Comparison of ENCODE assay signal across 8 cellular contexts in the genomic region with DNA sequence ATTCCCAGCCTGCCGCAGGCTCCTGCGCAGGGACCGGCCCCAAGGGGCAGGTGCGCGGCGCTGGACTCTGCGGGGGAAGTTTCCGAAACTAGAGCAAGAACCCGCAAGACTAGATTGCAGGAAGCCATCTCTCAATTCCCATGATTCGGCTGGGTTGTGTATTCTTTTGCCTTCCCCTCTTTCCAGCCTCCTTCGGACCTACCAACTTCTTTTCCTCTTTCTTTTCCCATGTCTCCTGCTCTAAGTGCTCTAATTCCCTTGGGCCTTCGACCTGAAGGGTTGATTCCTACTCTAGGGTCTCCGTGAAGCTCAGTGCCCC. TPM values are rescaled to one million over a fixed set of nuclear protein-coding genes. Genes with fewer than 3 reads are reported as not detected.
DNase-seq lines count a peak whose midpoint lies in the region; ATAC-seq and TF ChIP-seq lines count a peak whose summit lies in the region.

No MANE protein-coding gene starts in this region.

- H3K27ac Mint-ChIP-seq in activated naive CD4-positive, alpha-beta T cell treated with anti-CD3 and anti-CD28 coated beads, Interleukin-2, amount 50 U/mL, for 24 hours = no peak overlapping the region
- peak overlapping the region; percentile 96 for H3K27ac Mint-ChIP-seq in mesothelial cell of epicardium

- no peak for DNase-seq in activated naive CD4-positive, alpha-beta T cell (lab: John Stamatoyannopoulos, UW)
- no peak for DNase-seq in cardiac fibroblast (ENCODE audit: low read depth in 2 of 2)
- no peak for DNase-seq in mesothelial cell of epicardium (ENCODE audit: low spot score in 2 of 2, unreplicated experiment in 2 of 2)
- no peak for DNase-seq in upper lobe of right lung
- no peak for DNase-seq in inferior parietal cortex (ENCODE audit: extremely low spot score)
- no peak for DNase-seq in posterior vena cava (ENCODE audit: low spot score)

- intact Hi-C loops in upper lobe of right lung (cut with DNase I) = no loop called here
- intact Hi-C loops in posterior vena cava (cut with DNase I) = no loop called here

- no peaks in the 10 kb centered on the region for H3K36me3 Mint-ChIP-seq in activated naive CD4-positive, alpha-beta T cell treated with anti-CD3 and anti-CD28 coated beads, Interleukin-2, amount 50 U/mL, for 24 hours
- peaks cover 4% of the 10 kb centered on the region for H3K36me3 Mint-ChIP-seq in mesothelial cell of epicardium

- peak overlapping the region; percentile 85 for H3K27ac ChIP-seq in upper lobe of right lung

- H3K9me3 ChIP-seq in upper lobe of right lung = no peaks in the 10 kb centered on the region

- TF ChIP-seq CTCF in cardiac fibroblast (IDR thresholded peaks at IDR 0.05; ENCODE audit: low read depth, low read length) (no peak), mesothelial cell of epicardium (IDR thresholded peaks at IDR 0.05; ENCODE audit: unreplicated experiment) (no peak), upper lobe of right lung (IDR thresholded peaks at IDR 0.05) (no peak)

- peaks cover 10% of the 10 kb centered on the region for H3K4me1 Mint-ChIP-seq in activated naive CD4-positive, alpha-beta T cell treated with anti-CD3 and anti-CD28 coated beads, Interleukin-2, amount 50 U/mL, for 24 hours
- H3K4me1 Mint-ChIP-seq in mesothelial cell of epicardium = peaks cover 11% of the 10 kb centered on the region

- no peaks in the 10 kb centered on the region for H3K4me1 ChIP-seq in upper lobe of right lung

- no peaks in the 10 kb centered on the region for H3K27me3 ChIP-seq in upper lobe of right lung

- peak overlapping the region; percentile 84 for H3K4me3 Mint-ChIP-seq in activated naive CD4-positive, alpha-beta T cell treated with anti-CD3 and anti-CD28 coated beads, Interleukin-2, amount 50 U/mL, for 24 hours
- H3K4me3 Mint-ChIP-seq in mesothelial cell of epicardium = peak overlapping the region; percentile 90

- H3K4me3 ChIP-seq in cardiac fibroblast (replicated peaks in 1 of 2; ENCODE audit: low read depth in 2 of 2, low read length in 2 of 2) = peak overlapping the region; percentile 64 to 65
- H3K4me3 ChIP-seq in upper lobe of right lung = peak overlapping the region; percentile 67

- no peak for ATAC-seq in upper lobe of right lung
- no peak for ATAC-seq in HG02763 (IDR thresholded peaks at IDR 0.05; ENCODE audit: unreplicated experiment)

- no peaks in the 10 kb centered on the region for H3K9me3 Mint-ChIP-seq in activated naive CD4-positive, alpha-beta T cell treated with anti-CD3 and anti-CD28 coated beads, Interleukin-2, amount 50 U/mL, for 24 hours
- peaks cover 12% of the 10 kb centered on the region for H3K9me3 Mint-ChIP-seq in mesothelial cell of epicardium

- peaks cover 18% of the 10 kb centered on the region for H3K27me3 Mint-ChIP-seq in activated naive CD4-positive, alpha-beta T cell treated with anti-CD3 and anti-CD28 coated beads, Interleukin-2, amount 50 U/mL, for 24 hours
- no peaks in the 10 kb centered on the region for H3K27me3 Mint-ChIP-seq in mesothelial cell of epicardium (ENCODE audit: low read depth)

- H3K36me3 ChIP-seq in upper lobe of right lung = no peaks in the 10 kb centered on the region

RNA-seq across cellular contexts. Expression of gene OPHN1, which starts 0.6 kb away (rescaled TPM):
- total RNA-seq in mesothelial cell of epicardium (8.0 to 12.5 TPM (median 8.6 TPM) in 3 replicates), upper lobe of right lung (9.8 TPM), posterior vena cava (1 to 10 TPM; 5.9 to 7.5 TPM)
